In genomic region chr19:39532233-39533002, GRCh38 we compare ENCODE assay signal across 8 cellular contexts. TPM values are rescaled to one million over a fixed set of nuclear protein-coding genes. Genes with fewer than 3 reads are reported as not detected.
A peak's percentile ranks its signal among the peaks of the same experiment; 100 is the strongest.
DNase-seq lines count a peak whose midpoint lies in the region; ATAC-seq and TF ChIP-seq lines count a peak whose summit lies in the region.

Gene EID2B (minus strand): TSS chr19:39532852. CDS start chr19:39532802, 50 bp downstream.

- H3K9ac ChIP-seq in liver (ENCODE audit: low read depth in 1 of 2, low read length in 2 of 2): peak within 1 kb of the TSS; percentile 73 to 91

- peaks cover 39% of the 10 kb centered on the region for H3K4me1 Mint-ChIP-seq in CD4-positive, alpha-beta T cell (ENCODE audit: low read depth)

- ATAC-seq in CD4-positive, alpha-beta T cell (ENCODE audit: poor library complexity): peak; percentile 95
- peak; percentile 89 for ATAC-seq in GM19372 (IDR thresholded peaks at IDR 0.05; ENCODE audit: low read depth, unreplicated experiment)
- ATAC-seq in HG03521 (IDR thresholded peaks at IDR 0.05; ENCODE audit: unreplicated experiment): peak; percentile 91

- peak within 1 kb of the TSS; percentile 86 for H3K27ac Mint-ChIP-seq in CD4-positive, alpha-beta T cell

- peaks cover 0 to 12% (median 10%) of the 10 kb centered on the region in 4 donors for H3K4me1 ChIP-seq in liver (ENCODE audit: control insufficient read depth in 4 of 4, insufficient read depth in 4 of 4, low read length in 3 of 4)

- peak within 1 kb of the TSS; percentile 96 for H3K4me3 Mint-ChIP-seq in CD4-positive, alpha-beta T cell

- H3K27me3 Mint-ChIP-seq in CD4-positive, alpha-beta T cell: no peaks in the 10 kb centered on the region

- POLR2A ChIA-PET in CD4-positive, alpha-beta T cell (lab: Charles Lee): interaction anchor here (0.6 to 2.9 kb wide), 10 partner anchors 10 to 137 kb away, joined by 3 to 17 read pairs (median 5); partner anchors contain the start of genes RPS16, SELENOV, SUPT5H and TIMM50

- no peaks in the 10 kb centered on the region for H3K9me3 Mint-ChIP-seq in CD4-positive, alpha-beta T cell

- H3K9me3 ChIP-seq in CD4-positive, alpha-beta T cell (ENCODE audit: control insufficient read depth, low read length): no peaks in the 10 kb centered on the region
- no peaks in the 10 kb centered on the region for H3K9me3 ChIP-seq in liver (ENCODE audit: control insufficient read depth in 4 of 4, low read length in 3 of 4)

- no peaks in the 10 kb centered on the region for H3K36me3 ChIP-seq in liver (ENCODE audit: control insufficient read depth in 4 of 4, insufficient read depth in 3 of 4, low read depth in 1 of 4, low read length in 3 of 4)

- TF ChIP-seq CTCF in CD4-positive, alpha-beta T cell (IDR thresholded peaks at IDR 0.05): peak; percentile 97
- TF ChIP-seq CTCF in liver (IDR thresholded peaks at IDR 0.05; ENCODE audit: low read depth, low read length, missing input control): peak; percentile 100

- peak within 1 kb of the TSS; percentile 74 for H3K27ac ChIP-seq in CD4-positive, alpha-beta T cell (ENCODE audit: low read depth, low read length)
- peak within 1 kb of the TSS; percentile 73 to 89 for H3K27ac ChIP-seq in liver (ENCODE audit: low read depth in 1 of 2, low read length in 2 of 2)

- peaks cover 8% of the 10 kb centered on the region for H3K36me3 Mint-ChIP-seq in CD4-positive, alpha-beta T cell (ENCODE audit: low read depth)

- peak; percentile 96 to 97 for TF ChIP-seq RAD21 in liver (IDR thresholded peaks at IDR 0.05)

- under 1% methylated on average over 65 of the region's 65 CpGs for WGBS in liver

- peak; percentile 87 to 98 (median 92) for DNase-seq in CD4-positive, alpha-beta T cell
- DNase-seq in NCI-H526 treated with DMSO at 0.1 percent for 48 hours (lab: John Stamatoyannopoulos, UW) (peak; percentile 92), dermis blood vessel endothelial cell (peak; percentile 98)
- DNase-seq in activated CD4-positive, alpha-beta T cell treated with anti-CD3 and anti-CD28 coated beads, Interleukin-2, amount 50 U/mL, for 1 hour: peak; percentile 95
- peak; percentile 94 for DNase-seq in stimulated activated CD4-positive, alpha-beta T cell treated with anti-CD3 and anti-CD28 coated beads, Interleukin-4, amount 100 ng/mL, for 1 hour

- intact Hi-C loops in CD4-positive, alpha-beta T cell (cut with DNase I, micrococcal nuclease): loop anchor here (1.0 to 10.0 kb wide), 9 partner anchors 58 to 420 kb away; partner anchors contain the start of genes SAMD4B (in 2 of the 2), MED29 (in 1 of the 2), PAF1 (in 1 of the 2) and PAK4 (in 1 of the 2)

- no peaks in the 10 kb centered on the region for H3K27me3 ChIP-seq in CD4-positive, alpha-beta T cell (ENCODE audit: control insufficient read depth, insufficient read depth, low read length)
- no peaks in the 10 kb centered on the region for H3K27me3 ChIP-seq in liver (ENCODE audit: control insufficient read depth in 4 of 4, insufficient read depth in 4 of 4, low read length in 3 of 4)

- CTCF ChIA-PET in CD4-positive, alpha-beta T cell (lab: Charles Lee): interaction anchor here (0.6 to 2.2 kb wide), 16 partner anchors 8 to 410 kb away, joined by 3 to 17 read pairs (median 4); partner anchors contain the start of genes DLL3, PLEKHG2, SAMD4B and SELENOV

- peak within 1 kb of the TSS; percentile 70 to 100 (median 79) for H3K4me3 ChIP-seq in liver (ENCODE audit: low read depth in 1 of 3, low read length in 3 of 3)

TF ChIP-seq in liver, 16 proteins besides CTCF, POLR2A, EP300 and RAD21:
- TF ChIP-seq HNF4A (conservative IDR thresholded peaks at IDR 0.05) (no peak), YY1 (IDR thresholded peaks at IDR 0.05) (peak; percentile 84)

RNA-seq across cellular contexts. Expression of gene EID2B, which starts in this region (rescaled TPM):
- total RNA-seq in CD4-positive, alpha-beta T cell: 1 to 10 TPM; 5.0 to 5.1 TPM
- total RNA-seq in dermis blood vessel endothelial cell (2.2 and 2.7 TPM in 2 replicates), liver (1 to 10 TPM; 1.1 to 1.4 TPM)
- 1 to 10 TPM in 1 of 2 donors, under 1 TPM in 1; 0.38 to 1.1 TPM for polyA plus RNA-seq in liver

Comparison
In these comparisons a context has a peak if more than half of its experiments do, and no peak if none do; other contexts are left out.
1. Peak in every context shown above with its lines: DNase-seq, ATAC-seq, H3K4me3 ChIP-seq and H3K27ac ChIP-seq.